1 cellular context compared by ENCODE assay signal in genomic region chr17:30831663-30832437, GRCh38.
A peak's percentile ranks its signal among the peaks of the same experiment; 100 is the strongest.
TF ChIP-seq lines count a peak whose summit lies in the region.

TSS of gene ATAD5 (plus strand) at chr17:30831966. CDS start at chr17:30832348, 382 bp downstream.

TF ChIP-seq in WTC11, 78 proteins besides CTCF, POLR2A, EP300 and RAD21 (continued from another document):
- TF ChIP-seq USF1 (CRISPR knock-in tag; IDR thresholded peaks at IDR 0.05), result 0 out of 2 replicates have a peak, but pooled peaks have one; percentile 35
- TF ChIP-seq ZNF396 (CRISPR knock-in tag; IDR thresholded peaks at IDR 0.05; ENCODE audit: borderline replicate concordance), result no peak
- TF ChIP-seq NFYB (CRISPR knock-in tag; conservative IDR thresholded peaks at IDR 0.05; ENCODE audit: low read depth), result no peak
- TF ChIP-seq AR (CRISPR knock-in tag; IDR thresholded peaks at IDR 0.05), result no peak
- TF ChIP-seq NFE2L1 (CRISPR knock-in tag; IDR thresholded peaks at IDR 0.05), result no peak; the same call in 1 of the 2 replicates
- TF ChIP-seq SOX15 (CRISPR knock-in tag; IDR thresholded peaks at IDR 0.05), result no peak
- TF ChIP-seq STAT6 (CRISPR knock-in tag; conservative IDR thresholded peaks at IDR 0.05; ENCODE audit: low read depth), result no peak
- TF ChIP-seq TP53 (CRISPR knock-in tag; IDR thresholded peaks at IDR 0.05), result no peak
- TF ChIP-seq GRHL2 (CRISPR knock-in tag; IDR thresholded peaks at IDR 0.05; ENCODE audit: insufficient replicate concordance, severe bottlenecking), result no peak
- TF ChIP-seq ZNF281 (CRISPR knock-in tag; IDR thresholded peaks at IDR 0.05), result no peak
- 0 out of 2 replicates have a peak, but pooled peaks have one; percentile 44 for TF ChIP-seq CREM (CRISPR knock-in tag; IDR thresholded peaks at IDR 0.05)
- 0 out of 2 replicates have a peak, but pooled peaks have one; percentile 57 for TF ChIP-seq TEAD4 (CRISPR knock-in tag; IDR thresholded peaks at IDR 0.05)
- TF ChIP-seq ZNF532 (CRISPR knock-in tag; IDR thresholded peaks at IDR 0.05; ENCODE audit: borderline replicate concordance), result no peak
- no peak for TF ChIP-seq MLX (CRISPR knock-in tag; IDR thresholded peaks at IDR 0.05)
- TF ChIP-seq SMAD4 (CRISPR knock-in tag; IDR thresholded peaks at IDR 0.05), result no peak
- peak; percentile 73; the same call in 1 of the 2 replicates for TF ChIP-seq ETV6 (CRISPR knock-in tag; IDR thresholded peaks at IDR 0.05)
- peak; percentile 97 for TF ChIP-seq E2F5 (CRISPR knock-in tag; IDR thresholded peaks at IDR 0.05)
- TF ChIP-seq NFATC4 (CRISPR knock-in tag; IDR thresholded peaks at IDR 0.05), result no peak
- 0 out of 2 replicates have a peak, but pooled peaks have one; percentile 32 for TF ChIP-seq ZNF219 (CRISPR knock-in tag; IDR thresholded peaks at IDR 0.05; ENCODE audit: borderline replicate concordance)
- TF ChIP-seq IRF1 (CRISPR knock-in tag; IDR thresholded peaks at IDR 0.05), result no peak
- TF ChIP-seq ZNF512 (CRISPR knock-in tag; IDR thresholded peaks at IDR 0.05; ENCODE audit: borderline replicate concordance), result no peak
- peak; percentile 80 for TF ChIP-seq MAX (CRISPR knock-in tag; IDR thresholded peaks at IDR 0.05)
- no peak for TF ChIP-seq ELF4 (CRISPR knock-in tag; IDR thresholded peaks at IDR 0.05; ENCODE audit: low read depth)
- TF ChIP-seq ATF3 (CRISPR knock-in tag; conservative IDR thresholded peaks at IDR 0.05), result no peak
- TF ChIP-seq SMAD3 (CRISPR knock-in tag; IDR thresholded peaks at IDR 0.05; ENCODE audit: borderline replicate concordance), result peak; percentile 83; the same call in 1 of the 2 replicates
- TF ChIP-seq TEAD1 (CRISPR knock-in tag; IDR thresholded peaks at IDR 0.05), result peak; percentile 83
- peak; percentile 76 for TF ChIP-seq MYBL2 (CRISPR knock-in tag; IDR thresholded peaks at IDR 0.05)
- peak; percentile 91 for TF ChIP-seq FOXK1 (CRISPR knock-in tag; IDR thresholded peaks at IDR 0.05)
- no peak for TF ChIP-seq ATF1 (CRISPR knock-in tag; IDR thresholded peaks at IDR 0.05)
- peak; percentile 72; the same call in 1 of the 2 replicates for TF ChIP-seq HMGXB4 (CRISPR knock-in tag; IDR thresholded peaks at IDR 0.05)
- 0 out of 2 replicates have a peak, but pooled peaks have one; percentile 20 for TF ChIP-seq NR1H2 (CRISPR knock-in tag; IDR thresholded peaks at IDR 0.05)
- no peak for TF ChIP-seq MXD4 (CRISPR knock-in tag; IDR thresholded peaks at IDR 0.05; ENCODE audit: borderline replicate concordance)
- no peak for TF ChIP-seq ZNF423 (CRISPR knock-in tag; IDR thresholded peaks at IDR 0.05)
